ENCODE assay signal across 7 cellular contexts in genomic region chr7:139177696-139178095, GRCh38.
"Had no signal": no experiment of that assay in that cellular context is flagged by ENCODE, and none has a peak within 500 bp of the region (broad histone marks: within the 10 kb centered on the region; RNA-seq: fewer than 3 reads in every experiment).

No MANE protein-coding gene starts in this region.

- H3K4me1 Mint-ChIP-seq: IgD-negative memory B cell had no signal

- FAIRE-seq: HepG2, HTR-8/SVneo, K562 had no signal

- H3K27ac Mint-ChIP-seq: IgD-negative memory B cell had no signal

- H3K27me3 Mint-ChIP-seq: IgD-negative memory B cell had no signal

- H3K4me3 Mint-ChIP-seq: IgD-negative memory B cell had no signal

- H3K27ac ChIP-seq: HL-60 had no signal

- H3K9me3 Mint-ChIP-seq: IgD-negative memory B cell had no signal

- H3K4me3 ChIP-seq: K562 had no signal

- ATAC-seq: HepG2, K562 had no signal

- DNase-seq: IMR-90, KBM-7 had no signal
